Comparison of ENCODE assay signal across 18 cellular contexts in genomic region chr3:119541547-119541946, GRCh38. TPM values are rescaled to one million over a fixed set of nuclear protein-coding genes. Genes with fewer than 3 reads are reported as not detected.
"Had no signal": no experiment of that assay in that cellular context is flagged by ENCODE, and none has a peak within 500 bp of the region (broad histone marks: within the 10 kb centered on the region; RNA-seq: fewer than 3 reads in every experiment).

No MANE protein-coding gene starts in this region.

- H3K9me3 ChIP-seq: adrenal gland, prostate gland, right lobe of liver, thyroid gland had no signal

- H3K27me3 ChIP-seq: adrenal gland, right lobe of liver, thyroid gland had no signal

- DNase-seq: activated CD4-positive, alpha-beta T cell treated with anti-CD3 and anti-CD28 coated beads, Interleukin-2, amount 10 ng/mL, durations not matched to agents 24 days and 14 days; activated naive CD4-positive, alpha-beta T cell treated with anti-CD3 and anti-CD28 coated beads for 36 hours; activated T-cell treated with anti-CD3 and anti-CD28 coated beads for 4 hours; adrenal gland; dermis blood vessel endothelial cell; effector memory CD8-positive, alpha-beta T cell; head of caudate nucleus; right lobe of liver; stimulated activated CD4-positive, alpha-beta T cell treated with anti-CD3 and anti-CD28 coated beads, Interleukin-4, amount 100 ng/mL, for 4 hours; stimulated activated CD8-positive, alpha-beta memory T cell treated with anti-CD3 and anti-CD28 coated beads, Interleukin-4, amount 100 ng/mL, for 48 hours; thyroid gland had no signal

- H3K4me1 ChIP-seq: adrenal gland, prostate gland, right lobe of liver, thyroid gland had no signal

- H3K36me3 ChIP-seq: adrenal gland, prostate gland, right lobe of liver, thyroid gland had no signal

- ATAC-seq: effector memory CD8-positive, alpha-beta T cell; right lobe of liver had no signal

- FAIRE-seq: frontal cortex had no signal

- H3K4me2 ChIP-seq: smooth muscle cell had no signal

- H3K4me3 ChIP-seq: adrenal gland, prostate gland, right lobe of liver, smooth muscle cell, thyroid gland had no signal

- H3K27ac ChIP-seq: adrenal gland, epithelial cell of prostate, prostate gland, right lobe of liver, thyroid gland had no signal

RNA-seq across cellular contexts. Expression of gene CD80, which starts 17.9 kb away (rescaled TPM):
- total RNA-seq: chondrocyte, frontal cortex, prostate gland, smooth muscle cell had no signal
- polyA plus RNA-seq: fibroblast of lung, neural cell, smooth muscle cell had no signal

RNA-seq across cellular contexts. Expression of gene PLA1A, which starts 56.1 kb away (rescaled TPM):
- total RNA-seq: smooth muscle cell had no signal
- polyA plus RNA-seq: fibroblast of lung, neural cell, smooth muscle cell had no signal
